8 cellular contexts compared by ENCODE assay signal in genomic region chr14:76876076-76876475, GRCh38. TPM values are rescaled to one million over a fixed set of nuclear protein-coding genes. Genes with fewer than 3 reads are reported as not detected.
DNase-seq lines count a peak whose midpoint lies in the region; ATAC-seq and TF ChIP-seq lines count a peak whose summit lies in the region.

No MANE protein-coding gene starts in this region.

- no peak for ATAC-seq in HG03039 (IDR thresholded peaks at IDR 0.05; ENCODE audit: unreplicated experiment)

- no peak overlapping the region for H3K4me3 ChIP-seq in epithelial cell of proximal tubule (ENCODE audit: low read depth, low read length)

- DNase-seq in COR-L47 (lab: John Stamatoyannopoulos, UW) = peak; percentile 52
- DNase-seq in HT-29 (ENCODE audit: low spot score) = peak; percentile 60
- DNase-seq in NOMO-1 treated with DMSO at 0.1 percent for 48 hours (lab: John Stamatoyannopoulos, UW; ENCODE audit: unreplicated experiment) = peak; percentile 56
- DNase-seq in activated T-cell treated with anti-CD3 and anti-CD28 coated beads for 1 hour (ENCODE audit: low read depth) = peak; percentile 24
- DNase-seq in epithelial cell of proximal tubule (ENCODE audit: low read depth) = peak; percentile 9
- DNase-seq in myocyte (ENCODE audit: low read depth) = peak; percentile 71
- DNase-seq in superior temporal gyrus (ENCODE audit: extremely low spot score) = peak; percentile 88

- TF ChIP-seq CTCF in epithelial cell of proximal tubule (conservative IDR thresholded peaks at IDR 0.05; ENCODE audit: low read depth, low read length) = peak; percentile 98

RNA-seq across cellular contexts. Expression of gene LRRC74A, which starts 49.9 kb away (rescaled TPM):
- total RNA-seq in HT-29 (2014; rRNA removed; shearing (Covaris generic)) = not detected in 2 replicates
- total RNA-seq in epithelial cell of proximal tubule (not detected in 2 replicates), myocyte (not detected in 2 replicates)
- not detected for polyA plus RNA-seq in myocyte (2012)

Comparison
In these comparisons a context has a peak if more than half of its experiments do, and no peak if none do; other contexts are left out.
1. DNase-seq: peak in every context shown above with its lines; median percentile 88 in superior temporal gyrus; 71 in myocyte; 60 in HT-29; 56 in NOMO-1 treated with DMSO at 0.1 percent for 48 hours; 52 in COR-L47; 24 in activated T-cell treated with anti-CD3 and anti-CD28 coated beads for 1 hour; 9 in epithelial cell of proximal tubule.